9 cellular contexts compared by ENCODE assay signal in genomic region chr13:98483636-98484288, GRCh38.
DNase-seq lines count a peak whose midpoint lies in the region; ATAC-seq, FAIRE-seq and TF ChIP-seq lines count a peak whose summit lies in the region.
"Had no signal": no experiment of that assay in that cellular context is flagged by ENCODE, and none has a peak within 500 bp of the region (broad histone marks: within the 10 kb centered on the region; RNA-seq: fewer than 3 reads in every experiment).

No MANE protein-coding gene starts in this region.

- no TSS peak for BruUV-seq in HepG2 (replicated peaks; lab: Mats Ljungman, UMichigan)

- H3K9ac ChIP-seq in HepG2 (ENCODE audit: insufficient read depth, low read depth, low read length) = peak overlapping the region; percentile 74

- no peak for TF ChIP-seq RAD21 in HepG2 (CRISPR knock-in tag; IDR thresholded peaks at IDR 0.05)

- no peak for DNase-seq in activated CD4-positive, alpha-beta T cell treated with anti-CD3 and anti-CD28 coated beads, Interleukin-2, amount 10 ng/mL, durations not matched to agents 7 days and 5 days
- DNase-seq in activated CD4-positive, alpha-beta T cell treated with anti-CD3 and anti-CD28 coated beads, Interleukin-2, amount 50 U/mL, for 48 hours = no peak
- DNase-seq in body of pancreas (no peak), HepG2 (ENCODE audit: low spot score) (no peak), HCEC 1CT (no peak), NCI-H510A treated with DMSO at 0.1 percent for 48 hours (lab: John Stamatoyannopoulos, UW) (no peak), DMS153 (lab: John Stamatoyannopoulos, UW) (no peak)

- in situ Hi-C loops in HepG2 (cut with HindIII; ENCODE audit: extremely low pct_ligation_motif_present, low pct_unique_long_range_greater_than_20kb) = loop anchor here (5.0 kb wide), 1 partner anchor 169 kb away; no protein-coding TSS in a partner anchor

- FAIRE-seq in HepG2 (lab: Jason Lieb, UNC) = peak; percentile 51
- FAIRE-seq: colon had no signal

- peaks cover 15% of the 10 kb centered on the region for H3K36me3 Mint-ChIP-seq in activated CD4-positive, alpha-beta T cell treated with anti-CD3 and anti-CD28 coated beads, Interleukin-2, amount 10 ng/mL, durations not matched to agents 7 days and 5 days (ENCODE audit: low read depth)

- TF ChIP-seq EP300 in HepG2 (IDR thresholded peaks at IDR 0.05; ENCODE audit: low read depth in 2 of 2, low read length in 2 of 2) (no peak), HepG2 (CRISPR knock-in tag; IDR thresholded peaks at IDR 0.05; ENCODE audit: borderline replicate concordance) (no peak)

- WGBS in body of pancreas, 2 donors = 26 to 33% methylated on average over 13 of the region's 13 CpGs
- 47% methylated on average over 13 of the region's 13 CpGs for WGBS in HepG2 (ENCODE audit: low lambda C conversion rate)
- 95% methylated on average over 13 of the region's 13 CpGs for WGBS in thymus

- CTCF ChIA-PET in activated CD4-positive, alpha-beta T cell treated with anti-CD3 and anti-CD28 coated beads, Interleukin-2, amount 10 ng/mL, durations not matched to agents 7 days and 5 days (lab: Charles Lee) = interaction anchor here (1.2 to 2.0 kb wide), 4 partner anchors 11 to 38 kb away, joined by 3 to 6 read pairs (median 4); no protein-coding TSS in a partner anchor
- CTCF ChIA-PET in HepG2 (lab: Yijun Ruan, JAX; ENCODE audit: low intra/inter-chr PET ratio, low total read pairs) = interaction anchor here (1.1 kb wide), 1 partner anchor 90 kb away, joined by 3 read pairs; no protein-coding TSS in a partner anchor

- peak overlapping the region; percentile 57 for H3K27ac Mint-ChIP-seq in activated CD4-positive, alpha-beta T cell treated with anti-CD3 and anti-CD28 coated beads, Interleukin-2, amount 10 ng/mL, durations not matched to agents 7 days and 5 days

- H3K79me2 ChIP-seq in HepG2 (ENCODE audit: insufficient read depth, low read length) = peaks cover 99% of the 10 kb centered on the region

- H3K27ac ChIP-seq in body of pancreas (peak overlapping the region; percentile 96 to 98 (median 98)), HepG2 (ENCODE audit: extremely low read length, insufficient read depth, low read length) (peak overlapping the region; percentile 88), thymus (ENCODE audit: low read depth) (peak overlapping the region; percentile 15)

- H3K9me3 ChIP-seq in body of pancreas (no peaks in the 10 kb centered on the region), HepG2 (ENCODE audit: low read length) (no peaks in the 10 kb centered on the region), thymus (ENCODE audit: control insufficient read depth) (no peaks in the 10 kb centered on the region)

- peak overlapping the region; percentile 85 for H3K4me2 ChIP-seq in HepG2 (ENCODE audit: low read depth, low read length)

- TF ChIP-seq POLR2A in body of pancreas (IDR thresholded peaks at IDR 0.05) = no peak
- TF ChIP-seq POLR2A in HepG2 (IDR thresholded peaks at IDR 0.05; ENCODE audit: insufficient read depth in 1 of 2, low read depth in 2 of 2, low read length in 2 of 2) = no peak

- intact Hi-C loops in body of pancreas (cut with DNase I) = no loop called here
- intact Hi-C loops in HepG2 (cut with micrococcal nuclease; ENCODE audit: unreplicated experiment) = loop anchor here (2.0 to 5.0 kb wide), 2 partner anchors 85 to 169 kb away; no protein-coding TSS in a partner anchor

- H2AFZ ChIP-seq in HepG2 (ENCODE audit: low read length) = no peak overlapping the region

- H3K27me3 ChIP-seq in body of pancreas (no peaks in the 10 kb centered on the region), HepG2 (ENCODE audit: control insufficient read depth in 1 of 2, insufficient read depth in 2 of 2, low read length in 2 of 2) (no peaks in the 10 kb centered on the region), thymus (ENCODE audit: control insufficient read depth, insufficient read depth) (no peaks in the 10 kb centered on the region)

- ATAC-seq in body of pancreas (peak; percentile 0), HepG2 (peak; percentile 37)

- H3K27me3 Mint-ChIP-seq in activated CD4-positive, alpha-beta T cell treated with anti-CD3 and anti-CD28 coated beads, Interleukin-2, amount 10 ng/mL, durations not matched to agents 7 days and 5 days = no peaks in the 10 kb centered on the region

- TF ChIP-seq CTCF in body of pancreas (IDR thresholded peaks at IDR 0.05) (no peak), HepG2 (CRISPR knock-in tag; IDR thresholded peaks at IDR 0.05) (no peak; the same call in 1 of the 2 replicates)

- H3K4me3 ChIP-seq in body of pancreas (no peak overlapping the region), HepG2 (replicated peaks in 1 of 3; ENCODE audit: insufficient read depth in 1 of 3, low read depth in 2 of 3, low read length in 3 of 3) (peak overlapping the region in 1 of 3 experiments; percentile 66; a peak in 2 of 6 replicates), thymus (ENCODE audit: low read length) (no peak overlapping the region)

- H3K4me3 Mint-ChIP-seq in activated CD4-positive, alpha-beta T cell treated with anti-CD3 and anti-CD28 coated beads, Interleukin-2, amount 10 ng/mL, durations not matched to agents 7 days and 5 days = no peak overlapping the region

- POLR2A ChIA-PET in activated CD4-positive, alpha-beta T cell treated with anti-CD3 and anti-CD28 coated beads, Interleukin-2, amount 10 ng/mL, durations not matched to agents 7 days and 5 days (lab: Charles Lee) = no interaction called here
- POLR2A ChIA-PET in HepG2 (lab: Yijun Ruan, JAX) = interaction anchor here (1.5 to 2.8 kb wide), 6 partner anchors 12 to 169 kb away, joined by 4 to 21 read pairs (median 12); partner anchors contain the start of gene STK24

- peaks cover 84% of the 10 kb centered on the region for H3K4me1 Mint-ChIP-seq in activated CD4-positive, alpha-beta T cell treated with anti-CD3 and anti-CD28 coated beads, Interleukin-2, amount 10 ng/mL, durations not matched to agents 7 days and 5 days

- H3K4me1 ChIP-seq in body of pancreas (peaks cover 53% of the 10 kb centered on the region), HepG2 (ENCODE audit: insufficient read depth, low read length) (peaks cover 91% of the 10 kb centered on the region), thymus (ENCODE audit: control insufficient read depth, insufficient read depth, low read length) (peaks cover 7% of the 10 kb centered on the region)

- H3K9me3 Mint-ChIP-seq in activated CD4-positive, alpha-beta T cell treated with anti-CD3 and anti-CD28 coated beads, Interleukin-2, amount 10 ng/mL, durations not matched to agents 7 days and 5 days = no peaks in the 10 kb centered on the region

- H4K20me1 ChIP-seq in HepG2 (ENCODE audit: insufficient read depth, low read length) = peaks cover 7% of the 10 kb centered on the region

- H3K36me3 ChIP-seq in body of pancreas (replicated peaks in 1 of 2; ENCODE audit: insufficient read depth in 1 of 2, low read depth in 2 of 2) = no peaks in the 10 kb centered on the region
- peaks cover 10 to 15% of the 10 kb centered on the region in 2 experiments; a peak in 3 of 5 replicates for H3K36me3 ChIP-seq in HepG2 (replicated peaks in 1 of 2; ENCODE audit: control insufficient read depth in 1 of 2, insufficient read depth in 2 of 2, low read length in 2 of 2)
- peaks cover 9% of the 10 kb centered on the region for H3K36me3 ChIP-seq in thymus (ENCODE audit: control insufficient read depth, insufficient read depth)

TF ChIP-seq in HepG2, 621 proteins besides CTCF, POLR2A, EP300 and RAD21 (continues in another document):
- TF ChIP-seq, protein P1, sequence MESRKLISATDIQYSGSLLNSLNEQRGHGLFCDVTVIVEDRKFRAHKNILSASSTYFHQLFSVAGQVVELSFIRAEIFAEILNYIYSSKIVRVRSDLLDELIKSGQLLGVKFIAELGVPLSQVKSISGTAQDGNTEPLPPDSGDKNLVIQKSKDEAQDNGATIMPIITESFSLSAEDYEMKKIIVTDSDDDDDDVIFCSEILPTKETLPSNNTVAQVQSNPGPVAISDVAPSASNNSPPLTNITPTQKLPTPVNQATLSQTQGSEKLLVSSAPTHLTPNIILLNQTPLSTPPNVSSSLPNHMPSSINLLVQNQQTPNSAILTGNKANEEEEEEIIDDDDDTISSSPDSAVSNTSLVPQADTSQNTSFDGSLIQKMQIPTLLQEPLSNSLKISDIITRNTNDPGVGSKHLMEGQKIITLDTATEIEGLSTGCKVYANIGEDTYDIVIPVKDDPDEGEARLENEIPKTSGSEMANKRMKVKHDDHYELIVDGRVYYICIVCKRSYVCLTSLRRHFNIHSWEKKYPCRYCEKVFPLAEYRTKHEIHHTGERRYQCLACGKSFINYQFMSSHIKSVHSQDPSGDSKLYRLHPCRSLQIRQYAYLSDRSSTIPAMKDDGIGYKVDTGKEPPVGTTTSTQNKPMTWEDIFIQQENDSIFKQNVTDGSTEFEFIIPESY (CRISPR knock-in tag; IDR thresholded peaks at IDR 0.05) = 0 out of 2 replicates have a peak, but pooled peaks have one; percentile 37
- TF ChIP-seq POGZ (CRISPR knock-in tag; IDR thresholded peaks at IDR 0.05) (peak; percentile 24), ZKSCAN1 (IDR thresholded peaks at IDR 0.05; ENCODE audit: low read length) (no peak), ZNF792 (CRISPR knock-in tag; IDR thresholded peaks at IDR 0.05) (no peak), ZNF383 (CRISPR knock-in tag; IDR thresholded peaks at IDR 0.05; ENCODE audit: borderline replicate concordance) (0 out of 2 replicates have a peak, but pooled peaks have one; percentile 47), LCORL (IDR thresholded peaks at IDR 0.05) (no peak), LCORL (CRISPR knock-in tag; IDR thresholded peaks at IDR 0.05) (0 out of 2 replicates have a peak, but pooled peaks have one; percentile 33)

Comparison
In these comparisons a context has a peak if more than half of its experiments do, and no peak if none do; other contexts are left out.
1. H3K27ac ChIP-seq: peak in every context shown above with its lines; median percentile 98 in body of pancreas; 88 in HepG2; 15 in thymus.